7 cellular contexts compared by ENCODE assay signal in genomic region chr15:90665288-90666134, GRCh38. TPM values are rescaled to one million over a fixed set of nuclear protein-coding genes. Genes with fewer than 3 reads are reported as not detected.
A peak's percentile ranks its signal among the peaks of the same experiment; 100 is the strongest.
DNase-seq lines count a peak whose midpoint lies in the region; ATAC-seq and TF ChIP-seq lines count a peak whose summit lies in the region.

No MANE protein-coding gene starts in this region.

- H3K4me2 ChIP-seq in GM23248 (ENCODE audit: unreplicated experiment) (peak overlapping the region; percentile 89), mesenchymal stem cell (ENCODE audit: low read length, poor library complexity, severe bottlenecking) (no peak overlapping the region)

- H3K4ac ChIP-seq in mesenchymal stem cell (ENCODE audit: low read depth in 1 of 2, low read length in 2 of 2): no peak overlapping the region

- peaks cover 22% of the 10 kb centered on the region for H3F3A ChIP-seq in GM23248 (ENCODE audit: insufficient read depth)

- no peak overlapping the region for H2AK5ac ChIP-seq in mesenchymal stem cell (ENCODE audit: low read length, severe bottlenecking)

- H3K36me3 ChIP-seq in GM23248 (ENCODE audit: low read depth): no peaks in the 10 kb centered on the region
- no peaks in the 10 kb centered on the region for H3K36me3 ChIP-seq in KOPT-K1 (ENCODE audit: insufficient read depth, low read length)
- H3K36me3 ChIP-seq in duodenal mucosa (ENCODE audit: control insufficient read depth in 1 of 2, insufficient read depth in 2 of 2, low read length in 2 of 2): no peaks in the 10 kb centered on the region
- H3K36me3 ChIP-seq in mesenchymal stem cell (ENCODE audit: control insufficient read depth in 1 of 2, insufficient read depth in 2 of 2, low read depth in 1 of 2, low read length in 2 of 2): no peaks in the 10 kb centered on the region
- no peaks in the 10 kb centered on the region for H3K36me3 ChIP-seq in thyroid gland

- peaks cover 27% of the 10 kb centered on the region for H3K4me1 ChIP-seq in GM23248 (ENCODE audit: insufficient read depth)
- H3K4me1 ChIP-seq in duodenal mucosa (ENCODE audit: control insufficient read depth in 1 of 2, insufficient read depth in 2 of 2, low read length in 2 of 2): peaks cover 11 to 27% of the 10 kb centered on the region in 2 donors
- H3K4me1 ChIP-seq in mesenchymal stem cell (ENCODE audit: control insufficient read depth, insufficient read depth, low read depth, low read length): peaks cover 8% of the 10 kb centered on the region
- peaks cover 10 to 30% of the 10 kb centered on the region in 2 donors for H3K4me1 ChIP-seq in thyroid gland

- H4K91ac ChIP-seq in mesenchymal stem cell (ENCODE audit: low read length): no peak overlapping the region

- no peak overlapping the region for H3K18ac ChIP-seq in mesenchymal stem cell (ENCODE audit: low read depth in 1 of 2, low read length in 2 of 2)

- H3K79me1 ChIP-seq in mesenchymal stem cell (replicated peaks; ENCODE audit: low read length, poor library complexity, severe bottlenecking): no peaks in the 10 kb centered on the region

- H3K27ac ChIP-seq in GM23248: peak overlapping the region; percentile 55
- peak overlapping the region; percentile 75 for H3K27ac ChIP-seq in KOPT-K1 (ENCODE audit: low read depth, low read length, poor library complexity, severe bottlenecking)
- H3K27ac ChIP-seq in duodenal mucosa (ENCODE audit: low read depth, low read length): peak overlapping the region; percentile 75
- no peak overlapping the region for H3K27ac ChIP-seq in mesenchymal stem cell (ENCODE audit: low read length, poor library complexity, severe bottlenecking)
- peak overlapping the region; percentile 89 to 99 (median 97) for H3K27ac ChIP-seq in thyroid gland

- intact Hi-C loops in thyroid gland (cut with DNase I): no loop called here

- H3K9me2 ChIP-seq in GM23248 (ENCODE audit: insufficient read depth): no peaks in the 10 kb centered on the region

- H2BK15ac ChIP-seq in mesenchymal stem cell (ENCODE audit: low read depth, poor library complexity, severe bottlenecking): no peak overlapping the region

- no peaks in the 10 kb centered on the region for H4K20me1 ChIP-seq in GM23248 (ENCODE audit: insufficient read depth)

- no peak overlapping the region for H3K14ac ChIP-seq in mesenchymal stem cell (ENCODE audit: low read length in 2 of 2)

- TF ChIP-seq CTCF in GM13976 (IDR thresholded peaks at IDR 0.05; ENCODE audit: borderline replicate concordance, control extremely low read depth, extremely low read depth, insufficient read depth, missing control alignments): no peak
- TF ChIP-seq CTCF in thyroid gland (IDR thresholded peaks at IDR 0.05): no peak

- peak; percentile 32 to 59 for ATAC-seq in activated CD4-positive, CD25-positive, alpha-beta regulatory T cell treated with anti-CD3 and anti-CD28 coated beads, Interleukin-2, amount 50 U/mL, for 24 hours

- peak overlapping the region; percentile 90 for H3K9ac ChIP-seq in GM23248
- H3K9ac ChIP-seq in duodenal mucosa (ENCODE audit: low read depth in 1 of 2, low read length in 2 of 2): peak overlapping the region; percentile 63 to 84
- peak overlapping the region; percentile 94 for H3K9ac ChIP-seq in mesenchymal stem cell (ENCODE audit: low read length)

- H3K4me3 ChIP-seq in GM23248 (peak overlapping the region; percentile 83), duodenal mucosa (ENCODE audit: low read depth in 1 of 2, low read length in 2 of 2) (peak overlapping the region; percentile 72 to 79), mesenchymal stem cell (ENCODE audit: insufficient read depth in 1 of 2, low read depth in 1 of 2, low read length in 2 of 2) (peak overlapping the region in 1 of 2 experiments; percentile 85), thyroid gland (replicated peaks in 1 of 3) (peak overlapping the region; percentile 71 to 76 (median 73))

- no peak overlapping the region for H3K23ac ChIP-seq in mesenchymal stem cell (ENCODE audit: low read length in 2 of 2)

- TF ChIP-seq POLR2A in thyroid gland (IDR thresholded peaks at IDR 0.05): peak in 1 of 2 donors; percentile 80

- H4K8ac ChIP-seq in mesenchymal stem cell (ENCODE audit: low read length): no peak overlapping the region

- H3K79me2 ChIP-seq in GM23248 (ENCODE audit: insufficient read depth): peaks cover 10% of the 10 kb centered on the region; the same call in 1 of the 2 replicates

- DNase-seq in GM13976 (ENCODE audit: low spot score) (peak; percentile 83), GM23248 (peak; percentile 87), mesenchymal stem cell (no peak), thyroid gland (peak; percentile 75)

- H3K27me3 ChIP-seq in GM23248 (replicated peaks; ENCODE audit: insufficient read depth): no peaks in the 10 kb centered on the region
- peaks cover 0 to 3% of the 10 kb centered on the region in 2 donors for H3K27me3 ChIP-seq in duodenal mucosa (ENCODE audit: control insufficient read depth in 1 of 2, insufficient read depth in 2 of 2, low read length in 2 of 2)
- H3K27me3 ChIP-seq in mesenchymal stem cell (ENCODE audit: control insufficient read depth in 1 of 2, insufficient read depth in 1 of 2, low read length in 2 of 2): no peaks in the 10 kb centered on the region
- no peaks in the 10 kb centered on the region for H3K27me3 ChIP-seq in thyroid gland

- H2BK120ac ChIP-seq in mesenchymal stem cell (ENCODE audit: low read depth, low read length): no peak overlapping the region

- 3 to 5% methylated on average over 48 to 55 of the region's 75 CpGs for WGBS in GM23248 (ENCODE audit: low coverage in 1 of 2, low lambda C conversion rate in 2 of 2, missing lambda C conversion rate in 2 of 2), 2 experiments
- WGBS in mesenchymal stem cell: 96% methylated on average over 71 of the region's 75 CpGs
- 8% methylated on average over 31 to 33 of the region's 75 CpGs for WGBS in thyroid gland, 2 donors

- in situ Hi-C loops in GM13976 (cut with MboI; ENCODE audit: low sequenced_read_pairs, unreplicated experiment) (no loop called here), GM23248 (cut with MboI) (no loop called here)

- no peak overlapping the region for H2BK12ac ChIP-seq in mesenchymal stem cell (ENCODE audit: low read length in 2 of 2)

- no peak overlapping the region for H2BK5ac ChIP-seq in mesenchymal stem cell (ENCODE audit: low read depth, low read length, poor library complexity, severe bottlenecking)

- H3K9me3 ChIP-seq in GM23248 (ENCODE audit: low read depth) (no peaks in the 10 kb centered on the region), KOPT-K1 (ENCODE audit: insufficient read depth, low read length, poor library complexity, severe bottlenecking) (no peaks in the 10 kb centered on the region), duodenal mucosa (ENCODE audit: control insufficient read depth in 1 of 2, low read length in 2 of 2) (no peaks in the 10 kb centered on the region), mesenchymal stem cell (ENCODE audit: control insufficient read depth, low read length) (no peaks in the 10 kb centered on the region), thyroid gland (no peaks in the 10 kb centered on the region)

- H2AFZ ChIP-seq in GM23248 (peak overlapping the region; percentile 96), mesenchymal stem cell (ENCODE audit: low read depth, low read length) (no peak overlapping the region)

RNA-seq across cellular contexts. Expression of gene BLM, which starts 51.6 kb away (rescaled TPM):
- 2.1 and 4.8 TPM in 2 replicates for total RNA-seq in GM23248 (2014; rRNA removed; shearing (Covaris generic))
- 1.9 and 2.1 TPM in 2 replicates for polyA plus RNA-seq in GM23248 (2016; fragmentation: Nextera tagmentation; extraction: Ambion mirVana)
- 2.2 TPM for polyA plus RNA-seq in mesenchymal stem cell (2013, experiment 1 of 2)
- polyA plus RNA-seq in mesenchymal stem cell (2013, experiment 2 of 2): 1.6 TPM
- total RNA-seq in thyroid gland: 1 to 10 TPM in 3 of 4 donors, under 1 TPM in 1; 0.67 to 1.3 (median 1.2) TPM
